27 cellular contexts compared by ENCODE assay signal in the genomic region with DNA sequence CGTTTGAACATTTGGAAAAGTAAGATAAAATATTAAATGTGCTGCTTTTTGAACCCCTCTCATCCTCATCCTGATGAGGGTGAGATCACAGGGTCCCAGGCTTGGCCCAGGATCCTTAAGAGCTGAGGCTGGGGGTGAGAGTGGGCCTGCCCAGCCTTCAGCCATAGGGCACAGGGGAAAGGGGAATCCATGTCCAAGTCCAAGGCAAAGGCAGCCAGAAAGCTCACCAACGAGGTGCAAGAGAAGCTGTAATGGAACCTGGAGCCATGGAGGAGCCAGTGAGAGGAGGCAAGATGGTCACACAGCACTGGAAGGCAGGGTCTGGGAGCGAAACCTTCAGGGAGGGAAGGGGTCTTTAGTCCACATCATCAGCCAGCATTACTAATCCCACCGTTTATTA.
"Had no signal": no experiment of that assay in that cellular context is flagged by ENCODE, and none has a peak within 500 bp of the region (broad histone marks: within the 10 kb centered on the region; RNA-seq: fewer than 3 reads in every experiment).

No MANE protein-coding gene starts in this region.

- ATAC-seq: activated CD4-positive, CD25-positive, alpha-beta regulatory T cell treated with anti-CD3 and anti-CD28 coated beads, Interleukin-2, amount 50 U/mL, for 24 hours; activated CD8-positive, alpha-beta T cell treated with anti-CD3 and anti-CD28 coated beads for 36 hours; activated naive CD4-positive, alpha-beta T cell treated with anti-CD3 and anti-CD28 coated beads, Interleukin-2, amount 50 U/mL, for 72 hours; activated T-cell treated with anti-CD3 and anti-CD28 coated beads, Interleukin-2, amount 50 U/mL, for 4 hours; activated T-helper 17 cell treated with anti-CD3 and anti-CD28 coated beads, Interleukin-2, amount 50 U/mL, for 72 hours; T-helper 17 cell had no signal

- H3K9me3 Mint-ChIP-seq: activated naive CD8-positive, alpha-beta T cell treated with anti-CD3 and anti-CD28 coated beads, Interleukin-2, amount 10 ng/mL, durations not matched to agents 7 days and 5 days had no signal

- H3K36me3 Mint-ChIP-seq: activated naive CD4-positive, alpha-beta T cell treated with anti-CD3 and anti-CD28 coated beads, Interleukin-2, amount 50 U/mL, for 72 hours; activated naive CD8-positive, alpha-beta T cell treated with anti-CD3 and anti-CD28 coated beads, Interleukin-2, amount 10 ng/mL, durations not matched to agents 7 days and 5 days; brain had no signal

- H3K4me3 Mint-ChIP-seq: activated B cell treated with CpG ODN at 0.5 μM for 24 hours; activated CD8-positive, alpha-beta T cell treated with anti-CD3 and anti-CD28 coated beads for 36 hours; activated naive CD8-positive, alpha-beta T cell treated with anti-CD3 and anti-CD28 coated beads, Interleukin-2, amount 10 ng/mL, durations not matched to agents 7 days and 5 days; activated T-cell treated with anti-CD3 and anti-CD28 coated beads, Interleukin-2, amount 50 U/mL, for 4 hours; activated T-helper 17 cell treated with anti-CD3 and anti-CD28 coated beads, Interleukin-2, amount 50 U/mL, for 72 hours; brain; T-helper 17 cell; T-helper 2 cell treated with Interferon-gamma antibody and Interleukin-4, amounts not matched to agents 5 μg/mL and 100 μg/mL, for 36 hours had no signal

- H3K27ac Mint-ChIP-seq: activated B cell treated with CpG ODN at 0.5 μM for 24 hours; activated CD8-positive, alpha-beta T cell treated with anti-CD3 and anti-CD28 coated beads for 36 hours; activated naive CD4-positive, alpha-beta T cell treated with anti-CD3 and anti-CD28 coated beads, Interleukin-2, amount 50 U/mL, for 72 hours; activated naive CD8-positive, alpha-beta T cell treated with anti-CD3 and anti-CD28 coated beads, Interleukin-2, amount 10 ng/mL, durations not matched to agents 7 days and 5 days; activated T-helper 17 cell treated with anti-CD3 and anti-CD28 coated beads, Interleukin-2, amount 50 U/mL, for 72 hours; brain; T-helper 17 cell; T-helper 2 cell treated with Interferon-gamma antibody and Interleukin-4, amounts not matched to agents 5 μg/mL and 100 μg/mL, for 36 hours had no signal

- H3K36me3 ChIP-seq: ascending aorta, breast epithelium, WERI-Rb-1 had no signal

- H3K27ac ChIP-seq: ascending aorta, breast epithelium, epithelial cell of prostate, WERI-Rb-1 had no signal

- H3K4me1 Mint-ChIP-seq: activated B cell treated with CpG ODN at 0.5 μM for 24 hours; activated naive CD8-positive, alpha-beta T cell treated with anti-CD3 and anti-CD28 coated beads, Interleukin-2, amount 10 ng/mL, durations not matched to agents 7 days and 5 days; activated T-helper 17 cell treated with anti-CD3 and anti-CD28 coated beads, Interleukin-2, amount 50 U/mL, for 72 hours; brain; T-helper 17 cell had no signal

- H3K4me1 ChIP-seq: ascending aorta, breast epithelium had no signal

- DNase-seq: activated B cell treated with CpG ODN at 0.5 μM for 24 hours; activated CD4-positive, alpha-beta T cell treated with anti-CD3 and anti-CD28 coated beads for 48 hours; activated CD4-positive, alpha-beta T cell treated with anti-CD3 and anti-CD28 coated beads, Interleukin-2, amount 50 U/mL, for 1 hour; activated CD4-positive, alpha-beta T cell treated with anti-CD3 and anti-CD28 coated beads, Interleukin-2, amount 50 U/mL, for 48 hours; activated CD8-positive, alpha-beta memory T cell treated with anti-CD3 and anti-CD28 coated beads for 24 hours; activated CD8-positive, alpha-beta T cell treated with anti-CD3 and anti-CD28 coated beads for 36 hours; activated effector memory CD4-positive, alpha-beta T cell treated with Interleukin-2 at 50 U/mL for 16 hours; activated gamma-delta T cell treated with Interleukin-2 at 50 U/mL for 16 hours; activated naive CD4-positive, alpha-beta T cell treated with Interleukin-2 at 50 U/mL for 16 hours; activated naive CD8-positive, alpha-beta T cell treated with anti-CD3 and anti-CD28 coated beads, Interleukin-2, amount 10 ng/mL, durations not matched to agents 7 days and 5 days; activated T-cell treated with anti-CD3 and anti-CD28 coated beads, Interleukin-2, amount 50 U/mL, for 4 hours; caudate nucleus; effector CD8-positive, alpha-beta T cell; foreskin fibroblast; head of caudate nucleus; T-helper 1 cell; T-helper 17 cell; T1000; WERI-Rb-1 had no signal

- H3K27me3 ChIP-seq: ascending aorta had no signal

- H3K4me3 ChIP-seq: ascending aorta, breast epithelium had no signal
